In genomic region chr4:38060829-38061431, GRCh38 we compare ENCODE assay signal across 13 cellular contexts.
A peak's percentile ranks its signal among the peaks of the same experiment; 100 is the strongest.
DNase-seq lines count a peak whose midpoint lies in the region; ATAC-seq and TF ChIP-seq lines count a peak whose summit lies in the region.
"Had no signal": no experiment of that assay in that cellular context is flagged by ENCODE, and none has a peak within 500 bp of the region (broad histone marks: within the 10 kb centered on the region; RNA-seq: fewer than 3 reads in every experiment).

No MANE protein-coding gene starts in this region.

- intact Hi-C loops in activated naive CD4-positive, alpha-beta T cell treated with anti-CD3 and anti-CD28 coated beads for 36 hours (cut with micrococcal nuclease), result loop anchor here (5.0 to 10.0 kb wide), 2 partner anchors 544 to 796 kb away; partner anchors contain the start of gene TLR6

- H3K9me3 Mint-ChIP-seq in memory B cell (no peaks in the 10 kb centered on the region), type B pancreatic cell (no peaks in the 10 kb centered on the region)
- H3K9me3 Mint-ChIP-seq in activated naive CD4-positive, alpha-beta T cell treated with anti-CD3 and anti-CD28 coated beads for 36 hours, result no peaks in the 10 kb centered on the region
- H3K9me3 Mint-ChIP-seq: T-cell had no signal

- no peak for ATAC-seq in memory B cell (ENCODE audit: low read depth)

- H3K4me1 ChIP-seq in cardiac muscle cell (ENCODE audit: low read depth) (peaks cover 15% of the 10 kb centered on the region), right atrium auricular region (peaks cover 0 to 22% of the 10 kb centered on the region in 2 donors), SJCRH30 (no peaks in the 10 kb centered on the region)
- H3K4me1 ChIP-seq: colonic mucosa had no signal

- TF ChIP-seq CTCF in cardiac muscle cell (IDR thresholded peaks at IDR 0.05; ENCODE audit: low read depth, low read length), result no peak
- no peak for TF ChIP-seq CTCF in right atrium auricular region (IDR thresholded peaks at IDR 0.05)
- no peak for TF ChIP-seq CTCF in cardiac fibroblast (IDR thresholded peaks at IDR 0.05; ENCODE audit: low read depth, low read length)
- TF ChIP-seq CTCF in type B pancreatic cell (conservative IDR thresholded peaks at IDR 0.05), result no peak

- H3K4me3 Mint-ChIP-seq in memory B cell (no peak overlapping the region), type B pancreatic cell (peak overlapping the region; percentile 42)
- no peak overlapping the region for H3K4me3 Mint-ChIP-seq in activated naive CD4-positive, alpha-beta T cell treated with anti-CD3 and anti-CD28 coated beads for 36 hours

- H3K27ac ChIP-seq in cardiac muscle cell (peak overlapping the region; percentile 53), right atrium auricular region (peak overlapping the region in 1 of 2 donors; percentile 35), SJCRH30 (no peak overlapping the region)
- H3K27ac ChIP-seq: colonic mucosa had no signal

- CTCF ChIA-PET in activated naive CD4-positive, alpha-beta T cell treated with anti-CD3 and anti-CD28 coated beads for 36 hours (lab: Charles Lee), result interaction anchor here (0.6 to 2.2 kb wide), 6 partner anchors 9 to 789 kb away, joined by 3 to 7 read pairs (median 4); no protein-coding TSS in a partner anchor

- H3K27ac Mint-ChIP-seq in memory B cell (peak overlapping the region; percentile 66), type B pancreatic cell (peak overlapping the region; percentile 82)
- no peak overlapping the region for H3K27ac Mint-ChIP-seq in activated naive CD4-positive, alpha-beta T cell treated with anti-CD3 and anti-CD28 coated beads for 36 hours

- H3K36me3 Mint-ChIP-seq in memory B cell (peaks cover 38% of the 10 kb centered on the region), type B pancreatic cell (peaks cover 13% of the 10 kb centered on the region)
- H3K36me3 Mint-ChIP-seq in activated naive CD4-positive, alpha-beta T cell treated with anti-CD3 and anti-CD28 coated beads for 36 hours (ENCODE audit: low read depth), result peaks cover 2% of the 10 kb centered on the region

- H3K4me3 ChIP-seq in cardiac muscle cell (no peak overlapping the region), right atrium auricular region (no peak overlapping the region), cardiac fibroblast (replicated peaks in 1 of 2; ENCODE audit: low read depth in 2 of 2, low read length in 2 of 2) (no peak overlapping the region), SJCRH30 (no peak overlapping the region)
- H3K4me3 ChIP-seq: colonic mucosa had no signal

- H3K27me3 ChIP-seq in cardiac muscle cell, result no peaks in the 10 kb centered on the region
- H3K27me3 ChIP-seq in right atrium auricular region, result no peaks in the 10 kb centered on the region
- H3K27me3 ChIP-seq in SJCRH30, result no peaks in the 10 kb centered on the region
- H3K27me3 ChIP-seq: colonic mucosa had no signal

- H3K36me3 ChIP-seq in cardiac muscle cell (no peaks in the 10 kb centered on the region), right atrium auricular region (peaks cover 40% of the 10 kb centered on the region), SJCRH30 (no peaks in the 10 kb centered on the region; the same call in 1 of the 2 replicates)

- H3K27me3 Mint-ChIP-seq in memory B cell (no peaks in the 10 kb centered on the region), type B pancreatic cell (no peaks in the 10 kb centered on the region)
- H3K27me3 Mint-ChIP-seq in activated naive CD4-positive, alpha-beta T cell treated with anti-CD3 and anti-CD28 coated beads for 36 hours (ENCODE audit: low read depth), result no peaks in the 10 kb centered on the region
- H3K27me3 Mint-ChIP-seq: T-cell had no signal

- H3K4me1 Mint-ChIP-seq in memory B cell (peaks cover 7% of the 10 kb centered on the region), type B pancreatic cell (ENCODE audit: unreplicated experiment) (peaks cover 50% of the 10 kb centered on the region)
- H3K4me1 Mint-ChIP-seq in activated naive CD4-positive, alpha-beta T cell treated with anti-CD3 and anti-CD28 coated beads for 36 hours (ENCODE audit: low read depth), result peaks cover 12% of the 10 kb centered on the region

- no peaks in the 10 kb centered on the region for H3K9me3 ChIP-seq in cardiac muscle cell (ENCODE audit: low read depth)
- H3K9me3 ChIP-seq in right atrium auricular region, result no peaks in the 10 kb centered on the region
- H3K9me3 ChIP-seq in SJCRH30 (replicated peaks), result no peaks in the 10 kb centered on the region
- H3K9me3 ChIP-seq: colonic mucosa had no signal

- DNase-seq in cardiac muscle cell (ENCODE audit: low read depth in 1 of 2, low spot score in 1 of 2) (peak; percentile 38 to 75), right atrium auricular region (ENCODE audit: low spot score) (no peak), cardiac fibroblast (ENCODE audit: low read depth in 2 of 2) (peak; percentile 51 to 73), memory B cell (ENCODE audit: low spot score in 2 of 2) (no peak), type B pancreatic cell (ENCODE audit: extremely low spot score, unreplicated experiment) (no peak), germinal center (ENCODE audit: low spot score) (no peak), SJCRH30 (no peak)
- DNase-seq in activated naive CD4-positive, alpha-beta T cell treated with anti-CD3 and anti-CD28 coated beads for 36 hours, result no peak
- DNase-seq: activated CD4-positive, alpha-beta T cell treated with anti-CD3 and anti-CD28 coated beads, Interleukin-2, amount 50 U/mL, for 1 hour; colonic mucosa; left cardiac atrium; NCI-H345; T-cell had no signal

Comparison
In these comparisons a context has a peak if more than half of its experiments do, and no peak if none do; other contexts are left out.
1. DNase-seq: peak in cardiac muscle cell (2 of 2) and cardiac fibroblast (2 of 2); none in right atrium auricular region (single experiment), memory B cell (0 of 2), type B pancreatic cell (single experiment), germinal center (single experiment), activated naive CD4-positive, alpha-beta T cell treated with anti-CD3 and anti-CD28 coated beads for 36 hours (single experiment) and SJCRH30 (0 of 2).